Comparison of ENCODE assay signal across 8 cellular contexts in genomic region chr3:132006605-132007204, GRCh38. TPM values are rescaled to one million over a fixed set of nuclear protein-coding genes. Genes with fewer than 3 reads are reported as not detected.
DNase-seq lines count a peak whose midpoint lies in the region; ATAC-seq and TF ChIP-seq lines count a peak whose summit lies in the region.

No MANE protein-coding gene starts in this region.

- no peak for ATAC-seq in stimulated activated naive CD8-positive, alpha-beta T cell treated with anti-CD3 and anti-CD28 coated beads, Interleukin-15, Interleukin-2, amounts not matched to agents 100 U/mL and 50 U/mL, for 24 hours
- ATAC-seq in stimulated activated naive CD8-positive, alpha-beta T cell treated with anti-CD3 and anti-CD28 coated beads, Interleukin-15, amount 100 ng/mL, for 72 hours, result no peak
- no peak for ATAC-seq in HG03439 (IDR thresholded peaks at IDR 0.05; ENCODE audit: unreplicated experiment)

- no peak overlapping the region for H3K4me3 ChIP-seq in brain microvascular endothelial cell (ENCODE audit: low read depth, low read length)

- in situ Hi-C loops in brain microvascular endothelial cell (cut with HindIII; ENCODE audit: low pct_ligation_motif_present, low sequenced_read_pairs), result loop anchor here (25.0 kb wide), 1 partner anchor 219 kb away; no protein-coding TSS in a partner anchor

- H3K4me1 Mint-ChIP-seq in stimulated activated naive CD8-positive, alpha-beta T cell treated with anti-CD3 and anti-CD28 coated beads, Interleukin-15, amount 100 ng/mL, for 72 hours, result no peaks in the 10 kb centered on the region
- peaks cover 6% of the 10 kb centered on the region for H3K4me1 Mint-ChIP-seq in mesothelial cell of epicardium

- H3K27ac Mint-ChIP-seq in stimulated activated naive CD8-positive, alpha-beta T cell treated with anti-CD3 and anti-CD28 coated beads, Interleukin-15, amount 100 ng/mL, for 72 hours, result no peak overlapping the region
- no peak overlapping the region for H3K27ac Mint-ChIP-seq in mesothelial cell of epicardium

- H3K27me3 ChIP-seq in brain microvascular endothelial cell (replicated peaks), result no peaks in the 10 kb centered on the region

- peaks cover 21% of the 10 kb centered on the region for H3K27me3 Mint-ChIP-seq in stimulated activated naive CD8-positive, alpha-beta T cell treated with anti-CD3 and anti-CD28 coated beads, Interleukin-15, amount 100 ng/mL, for 72 hours
- H3K27me3 Mint-ChIP-seq in mesothelial cell of epicardium (ENCODE audit: low read depth), result peaks cover 10% of the 10 kb centered on the region

- H3K9me3 Mint-ChIP-seq in stimulated activated naive CD8-positive, alpha-beta T cell treated with anti-CD3 and anti-CD28 coated beads, Interleukin-15, amount 100 ng/mL, for 72 hours, result no peaks in the 10 kb centered on the region
- H3K9me3 Mint-ChIP-seq in mesothelial cell of epicardium, result no peaks in the 10 kb centered on the region

- no peak overlapping the region for H3K27ac ChIP-seq in brain microvascular endothelial cell

- peak; percentile 21 for DNase-seq in stimulated activated naive CD8-positive, alpha-beta T cell treated with anti-CD3 and anti-CD28 coated beads, Interleukin-15, Interleukin-2, amounts not matched to agents 100 U/mL and 50 U/mL, for 24 hours
- no peak for DNase-seq in stimulated activated naive CD8-positive, alpha-beta T cell treated with anti-CD3 and anti-CD28 coated beads, Interleukin-15, amount 100 ng/mL, for 72 hours
- DNase-seq in MV-4-11 (lab: John Stamatoyannopoulos, UW) (peak; percentile 3), brain microvascular endothelial cell (peak; percentile 23), mesothelial cell of epicardium (ENCODE audit: low spot score in 2 of 2, unreplicated experiment in 2 of 2) (peak in 1 of 2 experiments; percentile 37), NCI-H510A (lab: John Stamatoyannopoulos, UW) (no peak)
- no peak for DNase-seq in stimulated activated naive CD4-positive, alpha-beta T cell treated with Interleukin-2 at 50 U/mL for 16 hours (lab: John Stamatoyannopoulos, UW)

- no peaks in the 10 kb centered on the region for H3K36me3 ChIP-seq in brain microvascular endothelial cell (replicated peaks)

- TF ChIP-seq CTCF in brain microvascular endothelial cell (IDR thresholded peaks at IDR 0.05; ENCODE audit: low read depth, low read length, missing control alignments) (peak; percentile 70), mesothelial cell of epicardium (IDR thresholded peaks at IDR 0.05; ENCODE audit: unreplicated experiment) (peak; percentile 56)

- H3K36me3 Mint-ChIP-seq in mesothelial cell of epicardium, result no peaks in the 10 kb centered on the region

- no peak overlapping the region for H3K4me3 Mint-ChIP-seq in stimulated activated naive CD8-positive, alpha-beta T cell treated with anti-CD3 and anti-CD28 coated beads, Interleukin-15, amount 100 ng/mL, for 72 hours
- no peak overlapping the region for H3K4me3 Mint-ChIP-seq in mesothelial cell of epicardium

RNA-seq across cellular contexts. Expression of gene CPNE4, which starts 28.1 kb away (rescaled TPM):
- total RNA-seq in mesothelial cell of epicardium, result 0.20 TPM in 1 of 3 replicates, not detected in the others

Comparison
In these comparisons a context has a peak if more than half of its experiments do, and no peak if none do; other contexts are left out.
1. DNase-seq: peak in stimulated activated naive CD8-positive, alpha-beta T cell treated with anti-CD3 and anti-CD28 coated beads, Interleukin-15, Interleukin-2, amounts not matched to agents 100 U/mL and 50 U/mL, for 24 hours (single experiment), MV-4-11 (single experiment) and brain microvascular endothelial cell (single experiment); none in stimulated activated naive CD8-positive, alpha-beta T cell treated with anti-CD3 and anti-CD28 coated beads, Interleukin-15, amount 100 ng/mL, for 72 hours (0 of 2), stimulated activated naive CD4-positive, alpha-beta T cell treated with Interleukin-2 at 50 U/mL for 16 hours (single experiment) and NCI-H510A (single experiment).